ENCODE assay signal across 30 cellular contexts in genomic region chrX:68139791-68140190, GRCh38.
"Had no signal": no experiment of that assay in that cellular context is flagged by ENCODE, and none has a peak within 500 bp of the region (broad histone marks: within the 10 kb centered on the region; RNA-seq: fewer than 3 reads in every experiment).

No MANE protein-coding gene starts in this region.

- H3K4me3 ChIP-seq: ascending aorta, coronary artery, dorsolateral prefrontal cortex, gastrocnemius medialis, hepatocyte, left ventricle myocardium inferior, lung, mucosa of descending colon, pancreas, prostate gland, skin epidermis, thoracic aorta, uterus had no signal

- H3K4me1 ChIP-seq: ascending aorta, gastrocnemius medialis, left ventricle myocardium inferior, pancreas, prostate gland, uterus had no signal

- H3K36me3 ChIP-seq: ascending aorta, brain microvascular endothelial cell, gastrocnemius medialis, left ventricle myocardium inferior, neutrophil, pancreas, prostate gland, thoracic aorta, uterus had no signal

- H2AFZ ChIP-seq: hepatocyte had no signal

- H3K79me2 ChIP-seq: hepatocyte had no signal

- ATAC-seq: activated CD4-positive, alpha-beta T cell treated with anti-CD3 and anti-CD28 coated beads for 36 hours; activated CD8-positive, alpha-beta T cell treated with anti-CD3 and anti-CD28 coated beads, Interleukin-2, amount 10 ng/mL, durations not matched to agents 7 days and 5 days; activated T-cell treated with anti-CD3 and anti-CD28 coated beads, Interleukin-2, amount 50 U/mL, for 72 hours; gastrocnemius medialis; mucosa of descending colon; pancreas; sciatic nerve; stimulated activated effector memory CD8-positive, alpha-beta T cell treated with anti-CD3 and anti-CD28 coated beads, Interleukin-12 subunit alpha, Interleukin-12 subunit beta, amount 100 ng/mL, for 72 hours had no signal

- H3K4me2 ChIP-seq: hepatocyte had no signal

- H3K27me3 ChIP-seq: ascending aorta, brain microvascular endothelial cell, gastrocnemius medialis, hepatocyte, neutrophil, pancreas, uterus had no signal

- H3K27ac ChIP-seq: ascending aorta, brain microvascular endothelial cell, coronary artery, dorsolateral prefrontal cortex, gastrocnemius medialis, hepatocyte, left ventricle myocardium inferior, neutrophil, pancreas, prostate gland, skin epidermis, thoracic aorta, uterus had no signal

- H3K9me3 ChIP-seq: ascending aorta, gastrocnemius medialis, left ventricle myocardium inferior, mucosa of descending colon, neutrophil, pancreas, prostate gland, thoracic aorta, uterus had no signal

- DNase-seq: activated CD4-positive, alpha-beta T cell treated with anti-CD3 and anti-CD28 coated beads for 36 hours; activated CD4-positive, CD25-positive, alpha-beta regulatory T cell; activated CD8-positive, alpha-beta T cell treated with anti-CD3 and anti-CD28 coated beads, Interleukin-2, amount 10 ng/mL, durations not matched to agents 7 days and 5 days; activated naive CD4-positive, alpha-beta T cell treated with anti-CD3 and anti-CD28 coated beads for 36 hours; activated naive CD8-positive, alpha-beta T cell treated with anti-CD3 and anti-CD28 coated beads, Interleukin-2, amount 10 ng/mL, durations not matched to agents 7 days and 5 days; activated T-cell treated with anti-CD3 and anti-CD28 coated beads for 4 hours; activated T-cell treated with anti-CD3 and anti-CD28 coated beads, Interleukin-2, amount 50 U/mL, for 72 hours; brain microvascular endothelial cell; effector memory CD4-positive, alpha-beta T cell; erythroblast; gastrocnemius medialis; islet precursor cell; left ventricle myocardium inferior; mesendoderm; mucosa of descending colon; pancreas; retina; stimulated activated CD4-positive, alpha-beta T cell treated with anti-CD3 and anti-CD28 coated beads, Interleukin-4, amount 100 ng/mL, for 24 hours; uterus had no signal
